In the genomic region with DNA sequence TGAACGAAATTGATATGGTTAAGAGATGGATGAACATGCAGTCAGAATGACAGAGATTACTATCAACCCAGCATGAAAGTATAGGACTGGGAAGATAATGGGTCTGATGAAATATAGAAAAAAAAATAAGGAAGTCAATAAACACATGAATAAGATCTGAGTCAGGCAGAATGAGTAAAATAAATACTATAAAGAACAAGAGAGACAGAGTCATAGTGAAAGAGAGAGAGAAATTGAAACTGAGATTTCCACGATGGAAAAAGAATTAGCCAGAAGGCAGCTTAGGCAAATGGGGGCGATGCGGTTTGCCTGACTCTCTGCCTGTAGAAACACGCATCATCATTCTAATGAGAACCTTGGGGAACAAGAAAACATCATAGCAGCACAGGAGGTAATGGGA, we compare ENCODE assay signal across 10 cellular contexts. TPM values are rescaled to one million over a fixed set of nuclear protein-coding genes. Genes with fewer than 3 reads are reported as not detected.
DNase-seq lines count a peak whose midpoint lies in the region; ATAC-seq and FAIRE-seq lines count a peak whose summit lies in the region.
"Had no signal": no experiment of that assay in that cellular context is flagged by ENCODE, and none has a peak within 500 bp of the region (broad histone marks: within the 10 kb centered on the region; RNA-seq: fewer than 3 reads in every experiment).

No MANE protein-coding gene starts in this region.

- intact Hi-C loops in left colon (cut with DNase I, micrococcal nuclease): no loop called here

- ATAC-seq in GM21619 (IDR thresholded peaks at IDR 0.05; ENCODE audit: unreplicated experiment) (peak; percentile 77), HG03558 (IDR thresholded peaks at IDR 0.05; ENCODE audit: extremely low read depth, unreplicated experiment) (peak; percentile 81), left colon (no peak)
- ATAC-seq: mucosa of descending colon had no signal

- peak; percentile 9 for FAIRE-seq in GM18507 (lab: Jason Lieb, UNC)

- peak overlapping the region; percentile 78 for H3K27ac ChIP-seq in epithelial cell of prostate

- no peak for DNase-seq in GM18507 (ENCODE audit: extremely low spot score, insufficient read length, low read depth)
- peak; percentile 69 for DNase-seq in epithelial cell of prostate (ENCODE audit: low read depth, low spot score)
- DNase-seq in OCI-M1 (lab: John Stamatoyannopoulos, UW): no peak
- no peak for DNase-seq in NCI-H2081 (lab: John Stamatoyannopoulos, UW)
- DNase-seq in NCI-H2107 (lab: John Stamatoyannopoulos, UW): no peak
- DNase-seq in left colon: no peak
- DNase-seq: mucosa of descending colon, Right ventricle myocardium superior had no signal

RNA-seq across cellular contexts. Expression of gene SEMA3D, which starts 26.6 kb away (rescaled TPM):
- 1 to 10 TPM; 2.0 to 2.6 TPM for total RNA-seq in left colon
